32 cellular contexts compared by ENCODE assay signal in genomic region chr3:99322551-99322950, GRCh38.
"Had no signal": no experiment of that assay in that cellular context is flagged by ENCODE, and none has a peak within 500 bp of the region (broad histone marks: within the 10 kb centered on the region; RNA-seq: fewer than 3 reads in every experiment).

No MANE protein-coding gene starts in this region.

- H3K9me3 ChIP-seq: ovary, psoas muscle, right lobe of liver, sigmoid colon, spleen, suprapubic skin, testis, tibial artery, transverse colon, upper lobe of right lung, uterus had no signal

- H3K9me3 Mint-ChIP-seq: nephron; neural progenitor cell; stimulated activated memory B cell treated with anti-CD40 and anti-IgM and Interleukin-4, amounts not matched to agents 10 μg/mL and 1 μg/mL and 100 μg/mL, for 72 hours; type B pancreatic cell had no signal

- H3K36me3 ChIP-seq: neural progenitor cell, ovary, right lobe of liver, sigmoid colon, spleen, suprapubic skin, tibial artery, transverse colon, upper lobe of right lung, uterus had no signal

- H3K27me3 ChIP-seq: neural progenitor cell, ovary, right lobe of liver, sigmoid colon, spleen, suprapubic skin, testis, tibial artery, transverse colon, upper lobe of right lung, uterus had no signal

- H3K9ac ChIP-seq: neural progenitor cell, parathyroid adenoma had no signal

- H3K4me1 Mint-ChIP-seq: natural killer cell; neural progenitor cell; stimulated activated memory B cell treated with anti-CD40 and anti-IgM and Interleukin-4, amounts not matched to agents 10 μg/mL and 1 μg/mL and 100 μg/mL, for 72 hours; stimulated activated naive CD8-positive, alpha-beta T cell treated with anti-CD3 and anti-CD28 coated beads, Interleukin-15, amount 100 ng/mL, for 72 hours had no signal

- H3K4me3 Mint-ChIP-seq: natural killer cell; nephron; neural progenitor cell; stimulated activated memory B cell treated with anti-CD40 and anti-IgM and Interleukin-4, amounts not matched to agents 10 μg/mL and 1 μg/mL and 100 μg/mL, for 72 hours; stimulated activated naive CD8-positive, alpha-beta T cell treated with anti-CD3 and anti-CD28 coated beads, Interleukin-15, amount 100 ng/mL, for 72 hours; type B pancreatic cell had no signal

- H3K27ac ChIP-seq: neural progenitor cell, ovary, parathyroid adenoma, psoas muscle, right lobe of liver, sigmoid colon, skin epidermis, spleen, suprapubic skin, testis, tibial artery, transverse colon, upper lobe of right lung, uterus had no signal

- H3K36me3 Mint-ChIP-seq: natural killer cell; neural progenitor cell; stimulated activated memory B cell treated with anti-CD40 and anti-IgM and Interleukin-4, amounts not matched to agents 10 μg/mL and 1 μg/mL and 100 μg/mL, for 72 hours; type B pancreatic cell had no signal

- H3K79me2 ChIP-seq: parathyroid adenoma had no signal

- H3K4me2 ChIP-seq: neural progenitor cell, smooth muscle cell had no signal

- DNase-seq: natural killer cell; occipital lobe; ovary; posterior cingulate gyrus; psoas muscle; right cardiac atrium; right lobe of liver; sigmoid colon; spleen; stimulated activated CD4-positive, alpha-beta T cell treated with anti-CD3 and anti-CD28 coated beads, Interleukin-12 subunit alpha, Interleukin-12 subunit beta, amount 100 ng/mL, for 4 hours; stimulated activated CD4-positive, alpha-beta T cell treated with anti-CD3 and anti-CD28 coated beads, Interleukin-1b, Interleukin-23, amount 100 ng/mL, for 48 hours; stimulated activated CD4-positive, alpha-beta T cell treated with anti-CD3 and anti-CD28 coated beads, Interleukin-4, amount 100 ng/mL, for 1 hour; stimulated activated CD4-positive, alpha-beta T cell treated with anti-CD3 and anti-CD28 coated beads, Interleukin-4, amount 100 ng/mL, for 4 hours; stimulated activated CD8-positive, alpha-beta memory T cell treated with anti-CD3 and anti-CD28 coated beads, Interleukin-4, amount 100 ng/mL, for 48 hours; stimulated activated naive CD4-positive, alpha-beta T cell; stimulated activated naive CD8-positive, alpha-beta T cell treated with anti-CD3 and anti-CD28 coated beads, Interleukin-15, amount 100 ng/mL, for 72 hours; stimulated activated naive CD8-positive, alpha-beta T cell treated with anti-CD3 and anti-CD28 coated beads, Interleukin-15, Interleukin-2, amounts not matched to agents 100 U/mL and 50 U/mL, for 24 hours; substantia nigra; testis; tibial artery; transverse colon; upper lobe of right lung; uterus had no signal

- H3K4me3 ChIP-seq: neural progenitor cell, ovary, psoas muscle, right lobe of liver, sigmoid colon, skin epidermis, smooth muscle cell, spleen, suprapubic skin, testis, tibial artery, transverse colon, upper lobe of right lung, uterus had no signal

- H3K27ac Mint-ChIP-seq: natural killer cell; nephron; neural progenitor cell; progenitor cell of endocrine pancreas; stimulated activated memory B cell treated with anti-CD40 and anti-IgM and Interleukin-4, amounts not matched to agents 10 μg/mL and 1 μg/mL and 100 μg/mL, for 72 hours; stimulated activated naive CD8-positive, alpha-beta T cell treated with anti-CD3 and anti-CD28 coated beads, Interleukin-15, amount 100 ng/mL, for 72 hours; type B pancreatic cell had no signal

- H3K4me1 ChIP-seq: neural progenitor cell, psoas muscle, right lobe of liver, spleen, testis, upper lobe of right lung, uterus had no signal

- H2AFZ ChIP-seq: neural progenitor cell, parathyroid adenoma had no signal

- H3K27me3 Mint-ChIP-seq: progenitor cell of endocrine pancreas; stimulated activated memory B cell treated with anti-CD40 and anti-IgM and Interleukin-4, amounts not matched to agents 10 μg/mL and 1 μg/mL and 100 μg/mL, for 72 hours; stimulated activated naive CD8-positive, alpha-beta T cell treated with anti-CD3 and anti-CD28 coated beads, Interleukin-15, amount 100 ng/mL, for 72 hours had no signal

- ATAC-seq: natural killer cell; psoas muscle; right cardiac atrium; right lobe of liver; stimulated activated memory B cell treated with anti-CD40 and anti-IgM and Interleukin-4, amounts not matched to agents 10 μg/mL and 1 μg/mL and 100 μg/mL, for 72 hours; stimulated activated naive CD8-positive, alpha-beta T cell treated with anti-CD3 and anti-CD28 coated beads, Interleukin-15, amount 100 ng/mL, for 72 hours; stimulated activated naive CD8-positive, alpha-beta T cell treated with anti-CD3 and anti-CD28 coated beads, Interleukin-15, Interleukin-2, amounts not matched to agents 100 U/mL and 50 U/mL, for 24 hours; upper lobe of right lung had no signal
